Comparison of ENCODE assay signal across 11 cellular contexts in the genomic region with DNA sequence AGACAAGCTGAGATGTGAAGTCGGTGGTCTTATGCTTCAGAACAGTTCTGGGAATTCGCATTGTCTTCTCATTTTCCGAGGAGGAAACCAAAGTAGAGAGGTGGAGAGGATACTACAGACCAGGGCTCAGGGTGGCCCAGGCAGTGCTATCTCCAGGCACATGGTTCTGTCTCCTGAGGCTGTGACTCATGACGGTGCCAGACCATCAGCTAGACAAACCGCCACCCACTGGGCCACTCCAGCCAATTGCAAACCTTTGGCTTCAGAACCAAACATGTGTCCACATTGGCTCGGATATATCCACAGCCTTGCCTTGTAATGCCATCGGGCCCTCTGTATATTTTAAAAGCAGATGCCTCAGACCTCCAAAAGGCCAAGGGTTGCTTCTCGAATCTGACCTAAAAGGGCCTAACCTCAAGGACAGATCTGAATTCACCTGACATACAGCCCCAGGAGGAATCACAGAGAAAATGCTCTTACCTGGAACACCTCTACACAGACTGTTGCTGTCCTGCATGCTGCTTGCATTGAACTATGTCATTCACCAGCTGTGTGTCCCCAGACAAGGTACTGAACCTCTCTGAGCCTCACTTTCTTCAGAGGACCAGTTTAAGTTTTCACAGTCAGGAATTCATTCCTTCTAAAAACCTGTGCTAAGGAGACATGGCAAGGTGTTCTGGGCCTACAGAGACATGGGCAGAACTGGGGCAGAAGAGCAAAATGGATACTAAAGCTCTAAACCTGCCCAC.
DNase-seq lines count a peak whose midpoint lies in the region; ATAC-seq and TF ChIP-seq lines count a peak whose summit lies in the region.
"Had no signal": no experiment of that assay in that cellular context is flagged by ENCODE, and none has a peak within 500 bp of the region (broad histone marks: within the 10 kb centered on the region; RNA-seq: fewer than 3 reads in every experiment).

No MANE protein-coding gene starts in this region.

- no peak overlapping the region for H3K4me2 ChIP-seq in HCT116 (ENCODE audit: low read length)

- H3K4me1 ChIP-seq in ACC112 (ENCODE audit: control insufficient read depth, insufficient read depth, low read length, unreplicated experiment) (peaks cover 20% of the 10 kb centered on the region), HCT116 (ENCODE audit: control insufficient read depth in 1 of 2, insufficient read depth in 2 of 2, low read length in 2 of 2) (peaks cover 0 to 6% of the 10 kb centered on the region in 2 experiments; a peak in 1 of 4 replicates), mesodermal cell (ENCODE audit: control insufficient read depth, insufficient read depth, low read length, poor library complexity, severe bottlenecking) (peaks cover 26% of the 10 kb centered on the region)

- CTCF ChIA-PET in HCT116 (lab: Charles Lee) = no interaction called here

- no peak for TF ChIP-seq RAD21 in HCT116 (IDR thresholded peaks at IDR 0.05; ENCODE audit: low read depth)

- no peaks in the 10 kb centered on the region for H4K20me1 ChIP-seq in HCT116 (ENCODE audit: insufficient read depth)

- peaks cover 6% of the 10 kb centered on the region for H3K27me3 Mint-ChIP-seq in activated naive CD8-positive, alpha-beta T cell treated with anti-CD3 and anti-CD28 coated beads for 36 hours
- H3K27me3 Mint-ChIP-seq: CD8-positive, alpha-beta memory T cell had no signal

- peak overlapping the region; percentile 76 for H3K27ac Mint-ChIP-seq in activated naive CD8-positive, alpha-beta T cell treated with anti-CD3 and anti-CD28 coated beads for 36 hours

- peak overlapping the region; percentile 72 for H2AFZ ChIP-seq in ACC112 (ENCODE audit: low read length, unreplicated experiment)
- H2AFZ ChIP-seq in HCT116 (ENCODE audit: low read depth, low read length, poor library complexity, severe bottlenecking) = no peak overlapping the region

- ATAC-seq in HCT116 = peak; percentile 59
- no peak for ATAC-seq in GM19455 (IDR thresholded peaks at IDR 0.05; ENCODE audit: unreplicated experiment)
- ATAC-seq in GM18519 (IDR thresholded peaks at IDR 0.05; ENCODE audit: low FRiP score, unreplicated experiment) = no peak
- no peak for ATAC-seq in HG03354 (IDR thresholded peaks at IDR 0.05; ENCODE audit: poor library complexity, severe bottlenecking, unreplicated experiment)

- intact Hi-C loops in HCT116 (cut with micrococcal nuclease) = no loop called here

- RAD21 ChIA-PET in HCT116 (lab: Charles Lee; ENCODE audit: low non-redundant PET in 1 of 2, low total read pairs in 2 of 2, uncharacterized antibody in 2 of 2, unreplicated experiment in 2 of 2) = no interaction called here

- no peak for DNase-seq in HCT116 (ENCODE audit: low read depth, low spot score)
- no peak for DNase-seq in activated naive CD8-positive, alpha-beta T cell treated with anti-CD3 and anti-CD28 coated beads for 36 hours
- no peak for DNase-seq in AML-193 (lab: John Stamatoyannopoulos, UW)
- DNase-seq: anterior cingulate cortex; CD8-positive, alpha-beta memory T cell had no signal

- no peaks in the 10 kb centered on the region for H3K36me3 Mint-ChIP-seq in activated naive CD8-positive, alpha-beta T cell treated with anti-CD3 and anti-CD28 coated beads for 36 hours
- H3K36me3 Mint-ChIP-seq: CD8-positive, alpha-beta memory T cell had no signal

- no peaks in the 10 kb centered on the region for H3K9me2 ChIP-seq in HCT116 (ENCODE audit: insufficient read depth)

- no TSS peak for BruUV-seq in HCT116 (replicated peaks; lab: Mats Ljungman, UMichigan)

- H3K4me3 ChIP-seq in ACC112 (ENCODE audit: low read depth, low read length) (no peak overlapping the region), HCT116 (replicated peaks in 1 of 2; ENCODE audit: low read depth in 1 of 2, low read length in 2 of 2) (no peak overlapping the region), mesodermal cell (ENCODE audit: extremely low read depth, insufficient read depth, low read length, poor library complexity, severe bottlenecking) (no peak overlapping the region)

- H3K9me3 Mint-ChIP-seq in activated naive CD8-positive, alpha-beta T cell treated with anti-CD3 and anti-CD28 coated beads for 36 hours = no peaks in the 10 kb centered on the region
- H3K9me3 Mint-ChIP-seq: CD8-positive, alpha-beta memory T cell had no signal

- no peak overlapping the region for H3K9ac ChIP-seq in HCT116 (ENCODE audit: low read length)

- peaks cover 50% of the 10 kb centered on the region for H3K4me1 Mint-ChIP-seq in activated naive CD8-positive, alpha-beta T cell treated with anti-CD3 and anti-CD28 coated beads for 36 hours

- H3K9me3 ChIP-seq in HCT116 (ENCODE audit: control insufficient read depth in 1 of 2, insufficient read depth in 1 of 2, low read depth in 1 of 2, low read length in 2 of 2) (no peaks in the 10 kb centered on the region), mesodermal cell (ENCODE audit: control insufficient read depth, low read length) (no peaks in the 10 kb centered on the region)

- no peak for TF ChIP-seq CTCF in HCT116 (IDR thresholded peaks at IDR 0.05 in 2 of 3, conservative IDR thresholded peaks at IDR 0.05 in 1 of 3; ENCODE audit: borderline replicate concordance in 1 of 3, insufficient read depth in 1 of 3, low read depth in 2 of 3, low read length in 2 of 3)

- WGBS in mesodermal cell (ENCODE audit: insufficient coverage in 2 of 2), 2 experiments = 85 to 87% methylated on average over 8 of the region's 8 CpGs

- TF ChIP-seq POLR2A in HCT116 (IDR thresholded peaks at IDR 0.05; ENCODE audit: borderline replicate concordance, extremely low read depth, insufficient read depth, insufficient read length) = no peak

- H3K27me3 ChIP-seq in ACC112 (ENCODE audit: insufficient read depth, low read length) (no peaks in the 10 kb centered on the region), HCT116 (ENCODE audit: insufficient read depth, low read length) (no peaks in the 10 kb centered on the region)

- no peak overlapping the region for H3K4me3 Mint-ChIP-seq in activated naive CD8-positive, alpha-beta T cell treated with anti-CD3 and anti-CD28 coated beads for 36 hours

- H3K36me3 ChIP-seq in ACC112 (ENCODE audit: insufficient read depth, low read length) = no peaks in the 10 kb centered on the region
- H3K36me3 ChIP-seq in HCT116 (ENCODE audit: control insufficient read depth in 1 of 2, insufficient read depth in 2 of 2, low read length in 2 of 2) = no peaks in the 10 kb centered on the region
- no peaks in the 10 kb centered on the region for H3K36me3 ChIP-seq in mesodermal cell (ENCODE audit: control insufficient read depth, insufficient read depth, low read length)
- H3K36me3 ChIP-seq: WERI-Rb-1 had no signal

- H3K27ac ChIP-seq in ACC112 (ENCODE audit: low read depth, low read length) (no peak overlapping the region), HCT116 (ENCODE audit: low read depth, low read length) (no peak overlapping the region), mesodermal cell (ENCODE audit: low read depth, low read length, severe bottlenecking) (peak overlapping the region; percentile 75)
- H3K27ac ChIP-seq: WERI-Rb-1 had no signal

- H3K79me2 ChIP-seq in ACC112 (ENCODE audit: control insufficient read depth, insufficient read depth, low read length, unreplicated experiment) = no peaks in the 10 kb centered on the region
- no peaks in the 10 kb centered on the region for H3K79me2 ChIP-seq in HCT116 (ENCODE audit: insufficient read depth, low read length)

- POLR2A ChIA-PET in HCT116 (lab: Charles Lee) = no interaction called here

TF ChIP-seq in HCT116, 20 proteins besides CTCF, POLR2A, EP300 and RAD21:
- TF ChIP-seq FOSL1 (IDR thresholded peaks at IDR 0.05; ENCODE audit: low read depth) = no peak
- TF ChIP-seq, protein P1, sequence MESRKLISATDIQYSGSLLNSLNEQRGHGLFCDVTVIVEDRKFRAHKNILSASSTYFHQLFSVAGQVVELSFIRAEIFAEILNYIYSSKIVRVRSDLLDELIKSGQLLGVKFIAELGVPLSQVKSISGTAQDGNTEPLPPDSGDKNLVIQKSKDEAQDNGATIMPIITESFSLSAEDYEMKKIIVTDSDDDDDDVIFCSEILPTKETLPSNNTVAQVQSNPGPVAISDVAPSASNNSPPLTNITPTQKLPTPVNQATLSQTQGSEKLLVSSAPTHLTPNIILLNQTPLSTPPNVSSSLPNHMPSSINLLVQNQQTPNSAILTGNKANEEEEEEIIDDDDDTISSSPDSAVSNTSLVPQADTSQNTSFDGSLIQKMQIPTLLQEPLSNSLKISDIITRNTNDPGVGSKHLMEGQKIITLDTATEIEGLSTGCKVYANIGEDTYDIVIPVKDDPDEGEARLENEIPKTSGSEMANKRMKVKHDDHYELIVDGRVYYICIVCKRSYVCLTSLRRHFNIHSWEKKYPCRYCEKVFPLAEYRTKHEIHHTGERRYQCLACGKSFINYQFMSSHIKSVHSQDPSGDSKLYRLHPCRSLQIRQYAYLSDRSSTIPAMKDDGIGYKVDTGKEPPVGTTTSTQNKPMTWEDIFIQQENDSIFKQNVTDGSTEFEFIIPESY (IDR thresholded peaks at IDR 0.05; ENCODE audit: extremely low read depth, insufficient replicate concordance, low read length) = no peak
- TF ChIP-seq, protein P2, sequence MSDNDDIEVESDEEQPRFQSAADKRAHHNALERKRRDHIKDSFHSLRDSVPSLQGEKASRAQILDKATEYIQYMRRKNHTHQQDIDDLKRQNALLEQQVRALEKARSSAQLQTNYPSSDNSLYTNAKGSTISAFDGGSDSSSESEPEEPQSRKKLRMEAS (IDR thresholded peaks at IDR 0.05) = peak; percentile 36
